12 cellular contexts compared by ENCODE assay signal in the genomic region with DNA sequence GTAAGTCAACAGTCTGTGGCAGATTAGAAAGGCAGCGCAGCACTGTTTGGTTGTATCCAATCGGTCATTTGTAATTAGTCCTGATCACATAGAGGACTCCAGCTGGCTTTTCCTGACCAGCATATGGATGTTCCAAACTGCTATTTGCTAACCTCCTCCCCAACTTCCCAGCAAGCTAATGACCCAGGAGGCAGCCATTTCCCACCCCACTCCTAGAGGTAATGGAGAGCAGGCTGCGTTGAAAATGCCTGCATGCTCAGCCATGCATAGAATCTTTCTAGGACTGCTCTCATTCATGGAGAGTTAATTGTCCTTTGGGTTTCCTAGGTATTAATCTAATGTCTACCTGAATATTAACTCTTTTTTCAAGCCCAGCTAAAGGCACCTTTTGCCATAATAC.
A peak's percentile ranks its signal among the peaks of the same experiment; 100 is the strongest.
DNase-seq lines count a peak whose midpoint lies in the region; ATAC-seq and TF ChIP-seq lines count a peak whose summit lies in the region.
"Had no signal": no experiment of that assay in that cellular context is flagged by ENCODE, and none has a peak within 500 bp of the region (broad histone marks: within the 10 kb centered on the region; RNA-seq: fewer than 3 reads in every experiment).

No MANE protein-coding gene starts in this region.

- no peak overlapping the region for H2BK15ac ChIP-seq in neuronal stem cell (ENCODE audit: low read length)

- no peak overlapping the region for H3K14ac ChIP-seq in neuronal stem cell (ENCODE audit: low read length)

- no peak overlapping the region for H3K9ac ChIP-seq in neuronal stem cell (ENCODE audit: low read depth, low read length, poor library complexity)

- TF ChIP-seq CTCF in BE2C (IDR thresholded peaks at IDR 0.05; ENCODE audit: low read depth, low read length) = no peak

- H3K4me2 ChIP-seq in neuronal stem cell (ENCODE audit: insufficient read depth, low read length, poor library complexity, severe bottlenecking) = no peak overlapping the region
- H3K4me2 ChIP-seq: A549 had no signal

- H2BK120ac ChIP-seq in neuronal stem cell (ENCODE audit: low read depth, low read length) = no peak overlapping the region

- no peak overlapping the region for H3K4ac ChIP-seq in neuronal stem cell (ENCODE audit: low read length)

- H2AK5ac ChIP-seq in neuronal stem cell (ENCODE audit: low read depth, low read length) = no peak overlapping the region

- H3K36me3 ChIP-seq in BE2C = no peaks in the 10 kb centered on the region
- H3K36me3 ChIP-seq in neuronal stem cell (replicated peaks in 1 of 2; ENCODE audit: control insufficient read depth in 2 of 2, insufficient read depth in 2 of 2, low read length in 2 of 2) = no peaks in the 10 kb centered on the region

- H2AFZ ChIP-seq in neuronal stem cell (ENCODE audit: low read length) = peak overlapping the region; percentile 70

- H3K79me1 ChIP-seq in neuronal stem cell (ENCODE audit: low read depth, low read length) = no peaks in the 10 kb centered on the region

- ATAC-seq in HG02885 (IDR thresholded peaks at IDR 0.05; ENCODE audit: poor library complexity, unreplicated experiment) = no peak
- ATAC-seq: A549 had no signal

- no peak overlapping the region for H3K27ac ChIP-seq in neuronal stem cell (replicated peaks; ENCODE audit: low read length)
- H3K27ac ChIP-seq: A549 had no signal

- H3K18ac ChIP-seq in neuronal stem cell (ENCODE audit: low read length) = no peak overlapping the region

- no peak overlapping the region for H2BK12ac ChIP-seq in neuronal stem cell (ENCODE audit: low read length)

- no peak overlapping the region for H4K91ac ChIP-seq in neuronal stem cell (ENCODE audit: low read depth, low read length, poor library complexity)

- no CpG with 5 or more reads among the region's 3 CpGs for WGBS in neuronal stem cell (ENCODE audit: extremely low coverage in 2 of 2, insufficient read length in 2 of 2, insufficient replicate concordance in 1 of 2), 2 donors

- H3K23ac ChIP-seq in neuronal stem cell (ENCODE audit: low read depth, low read length, poor library complexity) = no peak overlapping the region

- H3K9me3 ChIP-seq in BE2C (no peaks in the 10 kb centered on the region), neuronal stem cell (replicated peaks in 1 of 2; ENCODE audit: control insufficient read depth in 2 of 2, insufficient read depth in 1 of 2, low read depth in 1 of 2, low read length in 2 of 2) (peaks cover 1 to 5% of the 10 kb centered on the region in 2 donors)
- H3K9me3 ChIP-seq: A549, Caco-2 had no signal

- H3K27me3 ChIP-seq in BE2C (no peaks in the 10 kb centered on the region), neuronal stem cell (ENCODE audit: control insufficient read depth in 3 of 3, insufficient read depth in 3 of 3, low read depth in 1 of 3, low read length in 3 of 3) (no peaks in the 10 kb centered on the region)

- no peak overlapping the region for H4K8ac ChIP-seq in neuronal stem cell (ENCODE audit: low read depth, low read length)

- no peak overlapping the region for H3K4me3 ChIP-seq in BE2C (ENCODE audit: low read depth, low read length)
- H3K4me3 ChIP-seq in neuronal stem cell (ENCODE audit: low read length in 2 of 2) = no peak overlapping the region
- H3K4me3 ChIP-seq: A549 had no signal

- H3K4me1 ChIP-seq in BE2C (no peaks in the 10 kb centered on the region), neuronal stem cell (ENCODE audit: control insufficient read depth in 2 of 2, insufficient read depth in 1 of 2, low read depth in 1 of 2, low read length in 2 of 2) (peaks cover 2 to 3% of the 10 kb centered on the region in 2 donors)
- H3K4me1 ChIP-seq: A549, Caco-2 had no signal

- no peak overlapping the region for H2BK5ac ChIP-seq in neuronal stem cell (ENCODE audit: low read length)

- DNase-seq in BE2C (peak; percentile 18), NCI-H69 (lab: John Stamatoyannopoulos, UW) (peak; percentile 6), left kidney (ENCODE audit: low read depth, low spot score) (peak; percentile 60), neuronal stem cell (ENCODE audit: low spot score) (no peak), A172 (ENCODE audit: low spot score) (no peak)
- DNase-seq in activated CD4-positive, CD25-positive, alpha-beta regulatory T cell (lab: John Stamatoyannopoulos, UW) = no peak
- DNase-seq: Caco-2; CD8-positive, alpha-beta memory T cell; GF-D8; H9 had no signal

Comparison
In these comparisons a context has a peak if more than half of its experiments do, and no peak if none do; other contexts are left out.
1. DNase-seq: peak in BE2C (single experiment), NCI-H69 (single experiment) and left kidney (single experiment); none in neuronal stem cell (single experiment), A172 (single experiment) and activated CD4-positive, CD25-positive, alpha-beta regulatory T cell (0 of 4).